20 cellular contexts compared by ENCODE assay signal in genomic region chr7:151141281-151141854, GRCh38. TPM values are rescaled to one million over a fixed set of nuclear protein-coding genes. Genes with fewer than 3 reads are reported as not detected.
"Had no signal": no experiment of that assay in that cellular context is flagged by ENCODE, and none has a peak within 500 bp of the region (broad histone marks: within the 10 kb centered on the region; RNA-seq: fewer than 3 reads in every experiment).

No MANE protein-coding gene starts in this region.

- H3K4me1 ChIP-seq: prostate gland, sigmoid colon, suprapubic skin had no signal

- H3K9me3 ChIP-seq: esophagus muscularis mucosa, prostate gland, sigmoid colon, suprapubic skin had no signal

- ATAC-seq: activated CD8-positive, alpha-beta T cell treated with anti-CD3 and anti-CD28 coated beads, Interleukin-2, amount 10 ng/mL, durations not matched to agents 7 days and 5 days; left colon; natural killer cell; stimulated activated naive B cell treated with anti-CD40 and anti-IgM and Interleukin-4, amounts not matched to agents 10 μg/mL and 1 μg/mL and 100 μg/mL, for 72 hours; WTC11 had no signal

- DNase-seq: activated CD4-positive, alpha-beta T cell treated with anti-CD3 and anti-CD28 coated beads for 48 hours; activated CD8-positive, alpha-beta memory T cell treated with anti-CD3 and anti-CD28 coated beads, Interleukin-2, amount 50 U/mL, for 48 hours; activated CD8-positive, alpha-beta T cell treated with anti-CD3 and anti-CD28 coated beads, Interleukin-2, amount 10 ng/mL, durations not matched to agents 7 days and 5 days; cerebellar nuclear complex; foreskin fibroblast; glutamatergic neuron; left colon; natural killer cell; sigmoid colon; stimulated activated CD4-positive, alpha-beta T cell treated with anti-CD3 and anti-CD28 coated beads, Interleukin-2, amount 100 ng/mL, for 24 hours; stimulated activated naive B cell treated with anti-CD40 and anti-IgM and Interleukin-4, amounts not matched to agents 10 μg/mL and 1 μg/mL and 100 μg/mL, for 72 hours had no signal

- H3K4me3 ChIP-seq: esophagus muscularis mucosa, prostate gland, sigmoid colon, suprapubic skin had no signal

- H3K27ac ChIP-seq: esophagus muscularis mucosa, prostate gland, sigmoid colon, suprapubic skin had no signal

- H3K27me3 ChIP-seq: esophagus muscularis mucosa, sigmoid colon, suprapubic skin had no signal

RNA-seq across cellular contexts. Expression of gene GBX1, which starts 26.1 kb away (rescaled TPM):
- total RNA-seq: activated CD8-positive, alpha-beta T cell treated with anti-CD3 and anti-CD28 coated beads, Interleukin-2, amount 10 ng/mL, durations not matched to agents 7 days and 5 days; activated T-helper 2 cell treated with anti-CD3 and anti-CD28 coated beads, Interferon-gamma antibody, Interleukin-2, Interleukin-4, amounts not matched to agents 10 μg/mL and 5 μg/mL and 100 μg/mL, durations not matched to agents 14 hours and 24 hours and 36 hours; dermis microvascular lymphatic vessel endothelial cell; esophagus muscularis mucosa; left colon; mucosa of gallbladder; natural killer cell; omental fat pad; prostate gland; sigmoid colon; suprapubic skin; urinary bladder; WTC11 had no signal

RNA-seq across cellular contexts. Expression of gene ASB10, which starts 45.7 kb away (rescaled TPM):
- total RNA-seq: activated CD8-positive, alpha-beta T cell treated with anti-CD3 and anti-CD28 coated beads, Interleukin-2, amount 10 ng/mL, durations not matched to agents 7 days and 5 days; activated T-helper 2 cell treated with anti-CD3 and anti-CD28 coated beads, Interferon-gamma antibody, Interleukin-2, Interleukin-4, amounts not matched to agents 10 μg/mL and 5 μg/mL and 100 μg/mL, durations not matched to agents 14 hours and 24 hours and 36 hours; dermis microvascular lymphatic vessel endothelial cell; esophagus muscularis mucosa; left colon; mucosa of gallbladder; natural killer cell; omental fat pad; prostate gland; sigmoid colon; suprapubic skin; urinary bladder; WTC11 had no signal
